In genomic region chr1:58528518-58528917, GRCh38 we compare ENCODE assay signal across 16 cellular contexts. TPM values are rescaled to one million over a fixed set of nuclear protein-coding genes. Genes with fewer than 3 reads are reported as not detected.
DNase-seq lines count a peak whose midpoint lies in the region; ATAC-seq, FAIRE-seq and TF ChIP-seq lines count a peak whose summit lies in the region.
"Had no signal": no experiment of that assay in that cellular context is flagged by ENCODE, and none has a peak within 500 bp of the region (broad histone marks: within the 10 kb centered on the region; RNA-seq: fewer than 3 reads in every experiment).

No MANE protein-coding gene starts in this region.

- no peak for FAIRE-seq in GM12892 (lab: Jason Lieb, UNC)
- FAIRE-seq: GM19239 had no signal

- H3K27ac ChIP-seq in RWPE1 (no peak overlapping the region), suprapubic skin (no peak overlapping the region)
- H3K27ac ChIP-seq: coronary artery, tibial artery, VCaP had no signal

- peak overlapping the region; percentile 10 for H3K4me3 Mint-ChIP-seq in natural killer cell treated with Interleukin-12 subunit alpha and Interleukin-12 subunit beta and Interleukin-15 and Interleukin-18, amount 100 ng/mL, for 72 hours
- no peak overlapping the region for H3K4me3 Mint-ChIP-seq in natural killer cell
- H3K4me3 Mint-ChIP-seq: activated naive CD8-positive, alpha-beta T cell treated with anti-CD3 and anti-CD28 coated beads, Interleukin-2, amount 10 ng/mL, durations not matched to agents 7 days and 5 days had no signal

- no peak overlapping the region for H3K4me3 ChIP-seq in foreskin fibroblast (ENCODE audit: low read depth in 1 of 2, low read length in 2 of 2)
- no peak overlapping the region for H3K4me3 ChIP-seq in suprapubic skin
- H3K4me3 ChIP-seq: coronary artery, tibial artery had no signal

- WGBS in suprapubic skin, result 62% methylated on average over 3 of the region's 3 CpGs

- DNase-seq in natural killer cell treated with Interleukin-12 subunit alpha and Interleukin-12 subunit beta and Interleukin-15 and Interleukin-18, amount 100 ng/mL, for 72 hours (ENCODE audit: low spot score), result no peak
- DNase-seq in natural killer cell (no peak), RWPE1 (ENCODE audit: low spot score) (peak; percentile 45), foreskin fibroblast (peak; percentile 68 to 80), GM12892 (ENCODE audit: insufficient read length) (no peak), suprapubic skin (ENCODE audit: low spot score in 2 of 2) (no peak)
- no peak for DNase-seq in activated naive CD4-positive, alpha-beta T cell treated with anti-CD3 and anti-CD28 coated beads, Interleukin-2, amount 50 U/mL, for 16 hours
- DNase-seq: activated naive CD8-positive, alpha-beta T cell treated with anti-CD3 and anti-CD28 coated beads, Interleukin-2, amount 10 ng/mL, durations not matched to agents 7 days and 5 days; DMS153; NCI-H187; NK-92 treated with Interleukin-12 subunit alpha and Interleukin-12 subunit beta, amount 100 ng/mL, for 24 hours; tibial artery had no signal

- no peak for ATAC-seq in natural killer cell treated with Interleukin-12 subunit alpha and Interleukin-12 subunit beta and Interleukin-15 and Interleukin-18, amount 100 ng/mL, for 72 hours
- no peak for ATAC-seq in natural killer cell
- no peak for ATAC-seq in GM18873 (IDR thresholded peaks at IDR 0.05; ENCODE audit: low FRiP score, unreplicated experiment)

- intact Hi-C loops in natural killer cell (cut with micrococcal nuclease), result no loop called here

- TF ChIP-seq CTCF in natural killer cell (IDR thresholded peaks at IDR 0.05), result no peak
- no peak for TF ChIP-seq CTCF in RWPE1 (conservative IDR thresholded peaks at IDR 0.05; ENCODE audit: low read depth)
- TF ChIP-seq CTCF in foreskin fibroblast (IDR thresholded peaks at IDR 0.05; ENCODE audit: low read depth, low read length), result no peak
- no peak for TF ChIP-seq CTCF in suprapubic skin (IDR thresholded peaks at IDR 0.05)

- TF ChIP-seq POLR2A in GM12892 (IDR thresholded peaks at IDR 0.05; ENCODE audit: low read depth, low read length) (no peak), suprapubic skin (IDR thresholded peaks at IDR 0.05) (no peak)

- H3K4me1 ChIP-seq in suprapubic skin, result peaks cover 5% of the 10 kb centered on the region
- H3K4me1 ChIP-seq: tibial artery had no signal

- H3K9me3 Mint-ChIP-seq in natural killer cell treated with Interleukin-12 subunit alpha and Interleukin-12 subunit beta and Interleukin-15 and Interleukin-18, amount 100 ng/mL, for 72 hours, result no peaks in the 10 kb centered on the region
- H3K9me3 Mint-ChIP-seq in natural killer cell, result no peaks in the 10 kb centered on the region
- H3K9me3 Mint-ChIP-seq: activated naive CD8-positive, alpha-beta T cell treated with anti-CD3 and anti-CD28 coated beads, Interleukin-2, amount 10 ng/mL, durations not matched to agents 7 days and 5 days had no signal

- CTCF ChIA-PET in RWPE1 (lab: Yijun Ruan, JAX), result interaction anchor here (0.6 to 1.3 kb wide), 4 partner anchors 12 to 125 kb away, joined by 3 to 10 read pairs (median 3); no protein-coding TSS in a partner anchor

- H3K9me3 ChIP-seq in suprapubic skin, result no peaks in the 10 kb centered on the region
- H3K9me3 ChIP-seq: tibial artery had no signal

- peak overlapping the region in 1 of 2 donors; percentile 33 for H3K27ac Mint-ChIP-seq in natural killer cell treated with Interleukin-12 subunit alpha and Interleukin-12 subunit beta and Interleukin-15 and Interleukin-18, amount 100 ng/mL, for 72 hours
- no peak overlapping the region for H3K27ac Mint-ChIP-seq in natural killer cell
- H3K27ac Mint-ChIP-seq: activated naive CD8-positive, alpha-beta T cell treated with anti-CD3 and anti-CD28 coated beads, Interleukin-2, amount 10 ng/mL, durations not matched to agents 7 days and 5 days had no signal

- peaks cover 8% of the 10 kb centered on the region for H3K36me3 Mint-ChIP-seq in natural killer cell treated with Interleukin-12 subunit alpha and Interleukin-12 subunit beta and Interleukin-15 and Interleukin-18, amount 100 ng/mL, for 72 hours
- H3K36me3 Mint-ChIP-seq in natural killer cell, result peaks cover 15% of the 10 kb centered on the region

- H3K4me1 Mint-ChIP-seq in natural killer cell treated with Interleukin-12 subunit alpha and Interleukin-12 subunit beta and Interleukin-15 and Interleukin-18, amount 100 ng/mL, for 72 hours (ENCODE audit: low read depth in 2 of 2), result peaks cover 0 to 26% of the 10 kb centered on the region in 2 donors
- no peaks in the 10 kb centered on the region for H3K4me1 Mint-ChIP-seq in natural killer cell

- no peaks in the 10 kb centered on the region for H3K27me3 ChIP-seq in suprapubic skin
- H3K27me3 ChIP-seq: tibial artery had no signal

- POLR2A ChIA-PET in RWPE1 (lab: Yijun Ruan, JAX; ENCODE audit: low non-redundant PET), result interaction anchor here (0.5 kb wide), 1 partner anchor 49 kb away, joined by 3 read pairs; the partner anchor contains the start of gene TACSTD2

- H3K36me3 ChIP-seq in suprapubic skin, result peaks cover 8% of the 10 kb centered on the region

- no peaks in the 10 kb centered on the region for H3K27me3 Mint-ChIP-seq in natural killer cell treated with Interleukin-12 subunit alpha and Interleukin-12 subunit beta and Interleukin-15 and Interleukin-18, amount 100 ng/mL, for 72 hours
- no peaks in the 10 kb centered on the region for H3K27me3 Mint-ChIP-seq in natural killer cell (ENCODE audit: low read depth in 2 of 2)
- H3K27me3 Mint-ChIP-seq: activated naive CD8-positive, alpha-beta T cell treated with anti-CD3 and anti-CD28 coated beads, Interleukin-2, amount 10 ng/mL, durations not matched to agents 7 days and 5 days had no signal

- no peak for TF ChIP-seq EP300 in suprapubic skin (IDR thresholded peaks at IDR 0.05)

RNA-seq across cellular contexts. Expression of gene OMA1, which starts 18.0 kb away (rescaled TPM):
- 10 to 100 TPM in 1 of 2 donors, 1 to 10 TPM in 1; 8.7 to 25.9 TPM for total RNA-seq in natural killer cell treated with Interleukin-12 subunit alpha and Interleukin-12 subunit beta and Interleukin-15 and Interleukin-18, amount 100 ng/mL, for 72 hours
- 10 to 100 TPM; 27.2 to 41.1 (median 31.2) TPM for total RNA-seq in natural killer cell
- 42.6 TPM for polyA plus RNA-seq in GM12892 (2012; ENCODE audit: missing spikeins)
- 10 to 100 TPM; 17.9 to 31.5 (median 27.8) TPM for total RNA-seq in suprapubic skin

RNA-seq across cellular contexts. Expression of gene TACSTD2, which starts 48.5 kb away (rescaled TPM):
- not detected for total RNA-seq in natural killer cell treated with Interleukin-12 subunit alpha and Interleukin-12 subunit beta and Interleukin-15 and Interleukin-18, amount 100 ng/mL, for 72 hours
- under 1 TPM in 1 of 3 donors, not detected in 2; 0.21 TPM for total RNA-seq in natural killer cell
- polyA plus RNA-seq in GM12892 (2012; ENCODE audit: missing spikeins), result 0.11 TPM
- 100 to 1,000 TPM; 151 to 724 (median 511) TPM for total RNA-seq in suprapubic skin
- total RNA-seq: activated naive CD8-positive, alpha-beta T cell treated with anti-CD3 and anti-CD28 coated beads, Interleukin-2, amount 10 ng/mL, durations not matched to agents 7 days and 5 days had no signal

Comparison
In these comparisons a context has a peak if more than half of its experiments do, and no peak if none do; other contexts are left out.
1. DNase-seq: peak in RWPE1 (single experiment) and foreskin fibroblast (2 of 2); none in natural killer cell treated with Interleukin-12 subunit alpha and Interleukin-12 subunit beta and Interleukin-15 and Interleukin-18, amount 100 ng/mL, for 72 hours (single experiment), natural killer cell (single experiment), GM12892 (single experiment), activated naive CD4-positive, alpha-beta T cell treated with anti-CD3 and anti-CD28 coated beads, Interleukin-2, amount 50 U/mL, for 16 hours (single experiment) and suprapubic skin (0 of 2).
2. RNA of gene TACSTD2, which starts 48.5 kb away (total RNA-seq): 151 to 724 TPM in suprapubic skin; 0.21 TPM in natural killer cell and not detected in natural killer cell treated with Interleukin-12 subunit alpha and Interleukin-12 subunit beta and Interleukin-15 and Interleukin-18, amount 100 ng/mL, for 72 hours; every median in the first group is over 100 times any median in the second.